In the genomic region with DNA sequence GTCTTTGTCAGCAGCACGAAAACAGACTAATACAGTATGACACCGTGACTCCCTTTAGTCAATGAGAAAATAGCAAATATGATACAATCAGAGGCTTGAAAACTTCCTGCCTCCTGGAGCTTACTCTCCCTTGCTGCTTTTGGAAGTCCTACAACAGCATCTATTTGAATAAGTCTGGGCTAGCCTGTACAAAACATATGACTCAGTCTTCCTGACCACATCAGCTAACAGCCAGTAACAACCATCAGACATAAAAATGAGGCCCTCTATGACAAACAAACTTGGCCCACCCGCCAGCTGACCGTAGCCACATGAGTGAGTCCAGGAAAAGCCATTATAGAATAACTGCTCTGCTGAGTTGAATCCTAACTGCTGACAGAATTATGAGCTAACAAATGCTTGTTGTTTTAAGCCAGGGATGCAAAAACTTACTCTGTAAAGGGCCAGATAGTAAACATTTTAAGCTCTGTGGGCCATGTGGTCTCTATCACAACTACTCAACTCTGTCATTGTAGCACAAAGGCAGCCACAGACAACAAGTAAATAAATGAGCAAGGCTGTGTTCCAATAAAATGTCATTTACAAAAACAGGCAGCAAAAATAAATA, we compare ENCODE assay signal across 17 cellular contexts.
DNase-seq lines count a peak whose midpoint lies in the region; ATAC-seq and TF ChIP-seq lines count a peak whose summit lies in the region.
"Had no signal": no experiment of that assay in that cellular context is flagged by ENCODE, and none has a peak within 500 bp of the region (broad histone marks: within the 10 kb centered on the region; RNA-seq: fewer than 3 reads in every experiment).

No MANE protein-coding gene starts in this region.

- H3F3A ChIP-seq in neural progenitor cell (ENCODE audit: low read depth), result no peaks in the 10 kb centered on the region

- no peaks in the 10 kb centered on the region for H3K27me3 ChIP-seq in sigmoid colon
- H3K27me3 ChIP-seq in neural progenitor cell, result no peaks in the 10 kb centered on the region
- H3K27me3 ChIP-seq: gastroesophageal sphincter had no signal

- H3K9ac ChIP-seq in neural progenitor cell, result no peak overlapping the region

- no peaks in the 10 kb centered on the region for H3K4me1 Mint-ChIP-seq in neural progenitor cell
- H3K4me1 Mint-ChIP-seq: stimulated activated naive B cell treated with anti-CD40 and anti-IgM and Interleukin-4, amounts not matched to agents 10 μg/mL and 1 μg/mL and 100 μg/mL, for 72 hours had no signal

- DNase-seq in SK-N-DZ (ENCODE audit: low spot score) (peak; percentile 1), fibroblast of mammary gland (ENCODE audit: low read depth) (peak; percentile 93), pulmonary artery endothelial cell (ENCODE audit: low read depth, low spot score) (peak; percentile 1), sigmoid colon (no peak), neural progenitor cell (ENCODE audit: low spot score) (no peak)
- DNase-seq: activated T-cell treated with anti-CD3 and anti-CD28 coated beads, Interleukin-2, amount 50 U/mL, for 24 hours; caudate nucleus; CD4-positive, alpha-beta T cell; NCI-H2107; RPMI8226; stimulated activated CD4-positive, alpha-beta T cell treated with anti-CD3 and anti-CD28 coated beads, Interleukin-1b, Interleukin-23, amount 100 ng/mL, for 48 hours; stimulated activated naive B cell treated with anti-CD40 and anti-IgM and Interleukin-4, amounts not matched to agents 10 μg/mL and 1 μg/mL and 100 μg/mL, for 72 hours had no signal

- no peaks in the 10 kb centered on the region for H3K36me3 ChIP-seq in sigmoid colon
- no peaks in the 10 kb centered on the region for H3K36me3 ChIP-seq in neural progenitor cell
- H3K36me3 ChIP-seq: gastroesophageal sphincter had no signal

- no peak overlapping the region for H3K4me2 ChIP-seq in neural progenitor cell

- H3K27me3 Mint-ChIP-seq in neural progenitor cell (ENCODE audit: insufficient read depth, low read depth), result no peaks in the 10 kb centered on the region
- H3K27me3 Mint-ChIP-seq: activated T-cell treated with anti-CD3 and anti-CD28 coated beads, Interleukin-2, amount 50 U/mL, for 24 hours; CD4-positive, alpha-beta T cell; stimulated activated naive B cell treated with anti-CD40 and anti-IgM and Interleukin-4, amounts not matched to agents 10 μg/mL and 1 μg/mL and 100 μg/mL, for 72 hours had no signal

- intact Hi-C loops in sigmoid colon (cut with DNase I), result no loop called here

- no peak for TF ChIP-seq POLR2A in sigmoid colon (IDR thresholded peaks at IDR 0.05)

- WGBS in sigmoid colon, 2 donors, result 50 to 52% methylated on average over 4 of the region's 4 CpGs

- H2AFZ ChIP-seq in neural progenitor cell (replicated peaks), result no peak overlapping the region

- no peaks in the 10 kb centered on the region for H4K20me1 ChIP-seq in neural progenitor cell (ENCODE audit: low read depth)

- H3K9me3 ChIP-seq in sigmoid colon (no peaks in the 10 kb centered on the region), neural progenitor cell (ENCODE audit: low read depth) (no peaks in the 10 kb centered on the region)
- H3K9me3 ChIP-seq: gastroesophageal sphincter had no signal

- H3K27ac Mint-ChIP-seq in neural progenitor cell, result no peak overlapping the region
- H3K27ac Mint-ChIP-seq: activated T-cell treated with anti-CD3 and anti-CD28 coated beads, Interleukin-2, amount 50 U/mL, for 24 hours; CD4-positive, alpha-beta T cell; stimulated activated naive B cell treated with anti-CD40 and anti-IgM and Interleukin-4, amounts not matched to agents 10 μg/mL and 1 μg/mL and 100 μg/mL, for 72 hours had no signal

- H3K4me1 ChIP-seq in sigmoid colon, result no peaks in the 10 kb centered on the region
- no peaks in the 10 kb centered on the region for H3K4me1 ChIP-seq in neural progenitor cell

- no peak for TF ChIP-seq CTCF in fibroblast of mammary gland (conservative IDR thresholded peaks at IDR 0.05; ENCODE audit: control insufficient read depth, insufficient read depth, low read depth, low read length)
- no peak for TF ChIP-seq CTCF in sigmoid colon (IDR thresholded peaks at IDR 0.05)
- TF ChIP-seq CTCF in neural progenitor cell (IDR thresholded peaks at IDR 0.05), result no peak

- H3K4me3 Mint-ChIP-seq in neural progenitor cell, result no peak overlapping the region
- H3K4me3 Mint-ChIP-seq: activated T-cell treated with anti-CD3 and anti-CD28 coated beads, Interleukin-2, amount 50 U/mL, for 24 hours; CD4-positive, alpha-beta T cell; stimulated activated naive B cell treated with anti-CD40 and anti-IgM and Interleukin-4, amounts not matched to agents 10 μg/mL and 1 μg/mL and 100 μg/mL, for 72 hours had no signal

- H3K27ac ChIP-seq in sigmoid colon (no peak overlapping the region), neural progenitor cell (no peak overlapping the region)
- H3K27ac ChIP-seq: gastroesophageal sphincter had no signal

- peaks cover 6% of the 10 kb centered on the region for H3K9me3 Mint-ChIP-seq in neural progenitor cell

- H3K4me3 ChIP-seq in fibroblast of mammary gland (ENCODE audit: control insufficient read depth, low read depth, low read length) (no peak overlapping the region), sigmoid colon (no peak overlapping the region), neural progenitor cell (no peak overlapping the region)
- H3K4me3 ChIP-seq: gastroesophageal sphincter, K562 had no signal

- TF ChIP-seq EP300 in sigmoid colon (IDR thresholded peaks at IDR 0.05), result no peak

- ATAC-seq in HG02610 (IDR thresholded peaks at IDR 0.05; ENCODE audit: unreplicated experiment) (peak; percentile 70), GM18873 (IDR thresholded peaks at IDR 0.05; ENCODE audit: low FRiP score, unreplicated experiment) (no peak)
- no peak for ATAC-seq in activated CD4-positive, CD25-positive, alpha-beta regulatory T cell treated with anti-CD3 and anti-CD28 coated beads, Interleukin-2, amount 50 U/mL, for 24 hours
- ATAC-seq: gastroesophageal sphincter, K562 had no signal

- H3K79me2 ChIP-seq in neural progenitor cell (ENCODE audit: low read depth), result no peaks in the 10 kb centered on the region

- H3K36me3 Mint-ChIP-seq in neural progenitor cell, result peaks cover 3% of the 10 kb centered on the region
- H3K36me3 Mint-ChIP-seq: stimulated activated naive B cell treated with anti-CD40 and anti-IgM and Interleukin-4, amounts not matched to agents 10 μg/mL and 1 μg/mL and 100 μg/mL, for 72 hours had no signal

Comparison
In these comparisons a context has a peak if more than half of its experiments do, and no peak if none do; other contexts are left out.
1. DNase-seq: peak in SK-N-DZ (single experiment), fibroblast of mammary gland (single experiment) and pulmonary artery endothelial cell (single experiment); none in sigmoid colon (single experiment) and neural progenitor cell (single experiment).